Comparison of ENCODE assay signal across 1 cellular context in the genomic region with DNA sequence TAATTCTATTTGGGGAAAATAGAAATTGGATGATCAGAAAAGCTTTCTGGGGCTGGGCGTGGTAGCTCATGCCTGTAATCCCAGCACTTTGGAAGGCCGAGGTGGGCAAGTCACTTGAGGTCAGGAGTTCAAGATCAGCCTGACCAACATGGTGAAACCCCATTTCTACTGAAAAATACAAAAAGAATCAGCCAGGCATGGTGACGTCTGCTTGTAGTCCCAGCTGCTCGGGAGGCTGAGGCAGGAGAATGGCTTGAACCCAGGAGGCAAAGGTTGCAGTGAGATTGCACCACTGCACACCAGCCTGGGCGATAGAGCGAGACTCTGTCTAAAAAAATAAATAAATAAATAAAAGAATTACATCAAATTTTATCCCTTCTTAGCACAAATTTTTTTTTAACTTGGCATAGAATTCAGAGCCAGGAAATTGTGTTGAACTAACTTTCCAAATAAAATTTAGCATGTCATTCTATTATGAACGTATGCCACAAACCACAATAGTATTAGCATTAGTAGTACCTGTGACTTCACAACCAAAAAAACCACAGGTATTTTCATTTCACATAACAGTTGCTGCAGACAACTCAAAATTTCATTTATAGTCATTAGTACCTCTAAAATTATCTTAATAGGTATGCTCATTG.
A peak's percentile ranks its signal among the peaks of the same experiment; 100 is the strongest.
TF ChIP-seq lines count a peak whose summit lies in the region.

No MANE protein-coding gene starts in this region.

TF ChIP-seq in GM12878, 131 proteins besides CTCF, POLR2A, EP300 and RAD21 (continued from another document and continues in another):
- 0 out of 2 replicates have a peak, but pooled peaks have one; percentile 63 for TF ChIP-seq ZBED1 (IDR thresholded peaks at IDR 0.05; ENCODE audit: borderline replicate concordance)
- no peak for TF ChIP-seq HCFC1 (IDR thresholded peaks at IDR 0.05; ENCODE audit: low read length)
- no peak for TF ChIP-seq SIX5 (IDR thresholded peaks at IDR 0.05; ENCODE audit: low read depth, low read length, severe bottlenecking)
- no peak for TF ChIP-seq ZNF274 (IDR thresholded peaks at IDR 0.05; ENCODE audit: insufficient read depth, insufficient read length)
- TF ChIP-seq FOXK2 (IDR thresholded peaks at IDR 0.05) = no peak
- TF ChIP-seq, protein P1, sequence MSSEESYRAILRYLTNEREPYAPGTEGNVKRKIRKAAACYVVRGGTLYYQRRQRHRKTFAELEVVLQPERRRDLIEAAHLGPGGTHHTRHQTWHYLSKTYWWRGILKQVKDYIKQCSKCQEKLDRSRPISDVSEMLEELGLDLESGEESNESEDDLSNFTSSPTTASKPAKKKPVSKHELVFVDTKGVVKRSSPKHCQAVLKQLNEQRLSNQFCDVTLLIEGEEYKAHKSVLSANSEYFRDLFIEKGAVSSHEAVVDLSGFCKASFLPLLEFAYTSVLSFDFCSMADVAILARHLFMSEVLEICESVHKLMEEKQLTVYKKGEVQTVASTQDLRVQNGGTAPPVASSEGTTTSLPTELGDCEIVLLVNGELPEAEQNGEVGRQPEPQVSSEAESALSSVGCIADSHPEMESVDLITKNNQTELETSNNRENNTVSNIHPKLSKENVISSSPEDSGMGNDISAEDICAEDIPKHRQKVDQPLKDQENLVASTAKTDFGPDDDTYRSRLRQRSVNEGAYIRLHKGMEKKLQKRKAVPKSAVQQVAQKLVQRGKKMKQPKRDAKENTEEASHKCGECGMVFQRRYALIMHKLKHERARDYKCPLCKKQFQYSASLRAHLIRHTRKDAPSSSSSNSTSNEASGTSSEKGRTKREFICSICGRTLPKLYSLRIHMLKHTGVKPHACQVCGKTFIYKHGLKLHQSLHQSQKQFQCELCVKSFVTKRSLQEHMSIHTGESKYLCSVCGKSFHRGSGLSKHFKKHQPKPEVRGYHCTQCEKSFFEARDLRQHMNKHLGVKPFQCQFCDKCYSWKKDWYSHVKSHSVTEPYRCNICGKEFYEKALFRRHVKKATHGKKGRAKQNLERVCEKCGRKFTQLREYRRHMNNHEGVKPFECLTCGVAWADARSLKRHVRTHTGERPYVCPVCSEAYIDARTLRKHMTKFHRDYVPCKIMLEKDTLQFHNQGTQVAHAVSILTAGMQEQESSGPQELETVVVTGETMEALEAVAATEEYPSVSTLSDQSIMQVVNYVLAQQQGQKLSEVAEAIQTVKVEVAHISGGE (CRISPR knock-in tag; IDR thresholded peaks at IDR 0.05) = no peak
- TF ChIP-seq GATAD2B (conservative IDR thresholded peaks at IDR 0.05; ENCODE audit: low read depth) = 0 out of 2 replicates have a peak, but pooled peaks have one; percentile 40
- TF ChIP-seq TCF12 (IDR thresholded peaks at IDR 0.05; ENCODE audit: low read depth, low read length) = peak; percentile 59; the same call in 1 of the 2 replicates
- no peak for TF ChIP-seq TCF3 (IDR thresholded peaks at IDR 0.05; ENCODE audit: borderline replicate concordance, insufficient read depth, low read depth, low read length)
- peak; percentile 95 for TF ChIP-seq NFIC (IDR thresholded peaks at IDR 0.05; ENCODE audit: low read depth, low read length)
- TF ChIP-seq CHD1 (IDR thresholded peaks at IDR 0.05; ENCODE audit: low read depth, low read length) = no peak
- peak; percentile 47; the same call in 1 of the 2 replicates for TF ChIP-seq NBN (IDR thresholded peaks at IDR 0.05)
- TF ChIP-seq, protein P2, sequence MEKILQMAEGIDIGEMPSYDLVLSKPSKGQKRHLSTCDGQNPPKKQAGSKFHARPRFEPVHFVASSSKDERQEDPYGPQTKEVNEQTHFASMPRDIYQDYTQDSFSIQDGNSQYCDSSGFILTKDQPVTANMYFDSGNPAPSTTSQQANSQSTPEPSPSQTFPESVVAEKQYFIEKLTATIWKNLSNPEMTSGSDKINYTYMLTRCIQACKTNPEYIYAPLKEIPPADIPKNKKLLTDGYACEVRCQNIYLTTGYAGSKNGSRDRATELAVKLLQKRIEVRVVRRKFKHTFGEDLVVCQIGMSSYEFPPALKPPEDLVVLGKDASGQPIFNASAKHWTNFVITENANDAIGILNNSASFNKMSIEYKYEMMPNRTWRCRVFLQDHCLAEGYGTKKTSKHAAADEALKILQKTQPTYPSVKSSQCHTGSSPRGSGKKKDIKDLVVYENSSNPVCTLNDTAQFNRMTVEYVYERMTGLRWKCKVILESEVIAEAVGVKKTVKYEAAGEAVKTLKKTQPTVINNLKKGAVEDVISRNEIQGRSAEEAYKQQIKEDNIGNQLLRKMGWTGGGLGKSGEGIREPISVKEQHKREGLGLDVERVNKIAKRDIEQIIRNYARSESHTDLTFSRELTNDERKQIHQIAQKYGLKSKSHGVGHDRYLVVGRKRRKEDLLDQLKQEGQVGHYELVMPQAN (conservative IDR thresholded peaks at IDR 0.05) = no peak
- TF ChIP-seq RBBP5 (conservative IDR thresholded peaks at IDR 0.05) = no peak
- TF ChIP-seq SREBF2 (IDR thresholded peaks at IDR 0.05; ENCODE audit: low read length) = no peak
- TF ChIP-seq BRCA1 (IDR thresholded peaks at IDR 0.05; ENCODE audit: low read depth, low read length) = no peak
- TF ChIP-seq, protein P3, sequence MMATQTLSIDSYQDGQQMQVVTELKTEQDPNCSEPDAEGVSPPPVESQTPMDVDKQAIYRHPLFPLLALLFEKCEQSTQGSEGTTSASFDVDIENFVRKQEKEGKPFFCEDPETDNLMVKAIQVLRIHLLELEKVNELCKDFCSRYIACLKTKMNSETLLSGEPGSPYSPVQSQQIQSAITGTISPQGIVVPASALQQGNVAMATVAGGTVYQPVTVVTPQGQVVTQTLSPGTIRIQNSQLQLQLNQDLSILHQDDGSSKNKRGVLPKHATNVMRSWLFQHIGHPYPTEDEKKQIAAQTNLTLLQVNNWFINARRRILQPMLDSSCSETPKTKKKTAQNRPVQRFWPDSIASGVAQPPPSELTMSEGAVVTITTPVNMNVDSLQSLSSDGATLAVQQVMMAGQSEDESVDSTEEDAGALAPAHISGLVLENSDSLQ (IDR thresholded peaks at IDR 0.05) = 0 out of 2 replicates have a peak, but pooled peaks have one; percentile 28
- TF ChIP-seq, protein P4, sequence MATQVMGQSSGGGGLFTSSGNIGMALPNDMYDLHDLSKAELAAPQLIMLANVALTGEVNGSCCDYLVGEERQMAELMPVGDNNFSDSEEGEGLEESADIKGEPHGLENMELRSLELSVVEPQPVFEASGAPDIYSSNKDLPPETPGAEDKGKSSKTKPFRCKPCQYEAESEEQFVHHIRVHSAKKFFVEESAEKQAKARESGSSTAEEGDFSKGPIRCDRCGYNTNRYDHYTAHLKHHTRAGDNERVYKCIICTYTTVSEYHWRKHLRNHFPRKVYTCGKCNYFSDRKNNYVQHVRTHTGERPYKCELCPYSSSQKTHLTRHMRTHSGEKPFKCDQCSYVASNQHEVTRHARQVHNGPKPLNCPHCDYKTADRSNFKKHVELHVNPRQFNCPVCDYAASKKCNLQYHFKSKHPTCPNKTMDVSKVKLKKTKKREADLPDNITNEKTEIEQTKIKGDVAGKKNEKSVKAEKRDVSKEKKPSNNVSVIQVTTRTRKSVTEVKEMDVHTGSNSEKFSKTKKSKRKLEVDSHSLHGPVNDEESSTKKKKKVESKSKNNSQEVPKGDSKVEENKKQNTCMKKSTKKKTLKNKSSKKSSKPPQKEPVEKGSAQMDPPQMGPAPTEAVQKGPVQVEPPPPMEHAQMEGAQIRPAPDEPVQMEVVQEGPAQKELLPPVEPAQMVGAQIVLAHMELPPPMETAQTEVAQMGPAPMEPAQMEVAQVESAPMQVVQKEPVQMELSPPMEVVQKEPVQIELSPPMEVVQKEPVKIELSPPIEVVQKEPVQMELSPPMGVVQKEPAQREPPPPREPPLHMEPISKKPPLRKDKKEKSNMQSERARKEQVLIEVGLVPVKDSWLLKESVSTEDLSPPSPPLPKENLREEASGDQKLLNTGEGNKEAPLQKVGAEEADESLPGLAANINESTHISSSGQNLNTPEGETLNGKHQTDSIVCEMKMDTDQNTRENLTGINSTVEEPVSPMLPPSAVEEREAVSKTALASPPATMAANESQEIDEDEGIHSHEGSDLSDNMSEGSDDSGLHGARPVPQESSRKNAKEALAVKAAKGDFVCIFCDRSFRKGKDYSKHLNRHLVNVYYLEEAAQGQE (IDR thresholded peaks at IDR 0.05; ENCODE audit: low read depth, low read length) = no peak
- TF ChIP-seq JUND (IDR thresholded peaks at IDR 0.05; ENCODE audit: low read depth, low read length) = peak; percentile 47; the same call in 1 of the 2 replicates
- no peak for TF ChIP-seq RELA (IDR thresholded peaks at IDR 0.05; ENCODE audit: borderline replicate concordance, partially characterized antibody)
- TF ChIP-seq NR2F1 (conservative IDR thresholded peaks at IDR 0.05) = peak; percentile 83
- no peak for TF ChIP-seq RFX5 (IDR thresholded peaks at IDR 0.05; ENCODE audit: low read depth, low read length)
- peak; percentile 38; the same call in 1 of the 2 replicates for TF ChIP-seq GABPA (IDR thresholded peaks at IDR 0.05; ENCODE audit: low read depth)
- 0 out of 2 replicates have a peak, but pooled peaks have one; percentile 30 for TF ChIP-seq SREBF1 (IDR thresholded peaks at IDR 0.05; ENCODE audit: low read length)
- TF ChIP-seq RB1 (IDR thresholded peaks at IDR 0.05; ENCODE audit: borderline replicate concordance) = no peak
- TF ChIP-seq HDAC6 (IDR thresholded peaks at IDR 0.05; ENCODE audit: unreplicated experiment) = no peak
- peak; percentile 50 for TF ChIP-seq IKZF1 (conservative IDR thresholded peaks at IDR 0.05)
- TF ChIP-seq ZNF24 (IDR thresholded peaks at IDR 0.05) = no peak
- TF ChIP-seq, protein P5, sequence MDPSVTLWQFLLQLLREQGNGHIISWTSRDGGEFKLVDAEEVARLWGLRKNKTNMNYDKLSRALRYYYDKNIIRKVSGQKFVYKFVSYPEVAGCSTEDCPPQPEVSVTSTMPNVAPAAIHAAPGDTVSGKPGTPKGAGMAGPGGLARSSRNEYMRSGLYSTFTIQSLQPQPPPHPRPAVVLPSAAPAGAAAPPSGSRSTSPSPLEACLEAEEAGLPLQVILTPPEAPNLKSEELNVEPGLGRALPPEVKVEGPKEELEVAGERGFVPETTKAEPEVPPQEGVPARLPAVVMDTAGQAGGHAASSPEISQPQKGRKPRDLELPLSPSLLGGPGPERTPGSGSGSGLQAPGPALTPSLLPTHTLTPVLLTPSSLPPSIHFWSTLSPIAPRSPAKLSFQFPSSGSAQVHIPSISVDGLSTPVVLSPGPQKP (IDR thresholded peaks at IDR 0.05; ENCODE audit: low read depth, low read length) = no peak
- TF ChIP-seq FOXM1 (IDR thresholded peaks at IDR 0.05; ENCODE audit: low read depth, low read length) = peak; percentile 74; the same call in 1 of the 2 replicates
- peak; percentile 94 for TF ChIP-seq MTA2 (IDR thresholded peaks at IDR 0.05; ENCODE audit: low read depth)
- TF ChIP-seq YBX1 (IDR thresholded peaks at IDR 0.05) = no peak
- TF ChIP-seq, protein P6, sequence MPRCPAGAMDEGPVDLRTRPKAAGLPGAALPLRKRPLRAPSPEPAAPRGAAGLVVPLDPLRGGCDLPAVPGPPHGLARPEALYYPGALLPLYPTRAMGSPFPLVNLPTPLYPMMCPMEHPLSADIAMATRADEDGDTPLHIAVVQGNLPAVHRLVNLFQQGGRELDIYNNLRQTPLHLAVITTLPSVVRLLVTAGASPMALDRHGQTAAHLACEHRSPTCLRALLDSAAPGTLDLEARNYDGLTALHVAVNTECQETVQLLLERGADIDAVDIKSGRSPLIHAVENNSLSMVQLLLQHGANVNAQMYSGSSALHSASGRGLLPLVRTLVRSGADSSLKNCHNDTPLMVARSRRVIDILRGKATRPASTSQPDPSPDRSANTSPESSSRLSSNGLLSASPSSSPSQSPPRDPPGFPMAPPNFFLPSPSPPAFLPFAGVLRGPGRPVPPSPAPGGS (IDR thresholded peaks at IDR 0.05; ENCODE audit: borderline replicate concordance, insufficient read depth, low read depth, low read length, poor library complexity, severe bottlenecking) = no peak
- no peak for TF ChIP-seq NFYA (IDR thresholded peaks at IDR 0.05; ENCODE audit: borderline replicate concordance, low read depth, low read length)
- TF ChIP-seq STAT1 (conservative IDR thresholded peaks at IDR 0.05) = no peak
- TF ChIP-seq SRF (IDR thresholded peaks at IDR 0.05; ENCODE audit: low read depth in 2 of 2, low read length in 2 of 2) = no peak
- TF ChIP-seq, protein P7, sequence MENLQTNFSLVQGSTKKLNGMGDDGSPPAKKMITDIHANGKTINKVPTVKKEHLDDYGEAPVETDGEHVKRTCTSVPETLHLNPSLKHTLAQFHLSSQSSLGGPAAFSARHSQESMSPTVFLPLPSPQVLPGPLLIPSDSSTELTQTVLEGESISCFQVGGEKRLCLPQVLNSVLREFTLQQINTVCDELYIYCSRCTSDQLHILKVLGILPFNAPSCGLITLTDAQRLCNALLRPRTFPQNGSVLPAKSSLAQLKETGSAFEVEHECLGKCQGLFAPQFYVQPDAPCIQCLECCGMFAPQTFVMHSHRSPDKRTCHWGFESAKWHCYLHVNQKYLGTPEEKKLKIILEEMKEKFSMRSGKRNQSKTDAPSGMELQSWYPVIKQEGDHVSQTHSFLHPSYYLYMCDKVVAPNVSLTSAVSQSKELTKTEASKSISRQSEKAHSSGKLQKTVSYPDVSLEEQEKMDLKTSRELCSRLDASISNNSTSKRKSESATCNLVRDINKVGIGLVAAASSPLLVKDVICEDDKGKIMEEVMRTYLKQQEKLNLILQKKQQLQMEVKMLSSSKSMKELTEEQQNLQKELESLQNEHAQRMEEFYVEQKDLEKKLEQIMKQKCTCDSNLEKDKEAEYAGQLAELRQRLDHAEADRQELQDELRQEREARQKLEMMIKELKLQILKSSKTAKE (IDR thresholded peaks at IDR 0.05; ENCODE audit: low read depth, poor library complexity, severe bottlenecking) = peak; percentile 66
- TF ChIP-seq FOS (IDR thresholded peaks at IDR 0.05; ENCODE audit: borderline replicate concordance, extremely low read depth, insufficient read length) = no peak
- TF ChIP-seq, protein P8, sequence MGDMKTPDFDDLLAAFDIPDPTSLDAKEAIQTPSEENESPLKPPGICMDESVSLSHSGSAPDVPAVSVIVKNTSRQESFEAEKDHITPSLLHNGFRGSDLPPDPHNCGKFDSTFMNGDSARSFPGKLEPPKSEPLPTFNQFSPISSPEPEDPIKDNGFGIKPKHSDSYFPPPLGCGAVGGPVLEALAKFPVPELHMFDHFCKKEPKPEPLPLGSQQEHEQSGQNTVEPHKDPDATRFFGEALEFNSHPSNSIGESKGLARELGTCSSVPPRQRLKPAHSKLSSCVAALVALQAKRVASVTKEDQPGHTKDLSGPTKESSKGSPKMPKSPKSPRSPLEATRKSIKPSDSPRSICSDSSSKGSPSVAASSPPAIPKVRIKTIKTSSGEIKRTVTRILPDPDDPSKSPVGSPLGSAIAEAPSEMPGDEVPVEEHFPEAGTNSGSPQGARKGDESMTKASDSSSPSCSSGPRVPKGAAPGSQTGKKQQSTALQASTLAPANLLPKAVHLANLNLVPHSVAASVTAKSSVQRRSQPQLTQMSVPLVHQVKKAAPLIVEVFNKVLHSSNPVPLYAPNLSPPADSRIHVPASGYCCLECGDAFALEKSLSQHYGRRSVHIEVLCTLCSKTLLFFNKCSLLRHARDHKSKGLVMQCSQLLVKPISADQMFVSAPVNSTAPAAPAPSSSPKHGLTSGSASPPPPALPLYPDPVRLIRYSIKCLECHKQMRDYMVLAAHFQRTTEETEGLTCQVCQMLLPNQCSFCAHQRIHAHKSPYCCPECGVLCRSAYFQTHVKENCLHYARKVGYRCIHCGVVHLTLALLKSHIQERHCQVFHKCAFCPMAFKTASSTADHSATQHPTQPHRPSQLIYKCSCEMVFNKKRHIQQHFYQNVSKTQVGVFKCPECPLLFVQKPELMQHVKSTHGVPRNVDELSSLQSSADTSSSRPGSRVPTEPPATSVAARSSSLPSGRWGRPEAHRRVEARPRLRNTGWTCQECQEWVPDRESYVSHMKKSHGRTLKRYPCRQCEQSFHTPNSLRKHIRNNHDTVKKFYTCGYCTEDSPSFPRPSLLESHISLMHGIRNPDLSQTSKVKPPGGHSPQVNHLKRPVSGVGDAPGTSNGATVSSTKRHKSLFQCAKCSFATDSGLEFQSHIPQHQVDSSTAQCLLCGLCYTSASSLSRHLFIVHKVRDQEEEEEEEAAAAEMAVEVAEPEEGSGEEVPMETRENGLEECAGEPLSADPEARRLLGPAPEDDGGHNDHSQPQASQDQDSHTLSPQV (IDR thresholded peaks at IDR 0.05) = no peak
- TF ChIP-seq RUNX3 (IDR thresholded peaks at IDR 0.05; ENCODE audit: low read length) = peak; percentile 99
- no peak for TF ChIP-seq HDAC2 (IDR thresholded peaks at IDR 0.05)
